In genomic region chr20:60395993-60396392, GRCh38 we compare ENCODE assay signal across 14 cellular contexts.
A peak's percentile ranks its signal among the peaks of the same experiment; 100 is the strongest.
DNase-seq lines count a peak whose midpoint lies in the region; TF ChIP-seq lines count a peak whose summit lies in the region.
"Had no signal": no experiment of that assay in that cellular context is flagged by ENCODE, and none has a peak within 500 bp of the region (broad histone marks: within the 10 kb centered on the region; RNA-seq: fewer than 3 reads in every experiment).

No MANE protein-coding gene starts in this region.

- H3K36me3 Mint-ChIP-seq in activated T-cell treated with anti-CD3 and anti-CD28 coated beads, Interleukin-2, amount 50 U/mL, for 24 hours (ENCODE audit: low read depth), result no peaks in the 10 kb centered on the region
- H3K36me3 Mint-ChIP-seq in chondrocyte (ENCODE audit: low read depth), result no peaks in the 10 kb centered on the region

- H3K4me1 Mint-ChIP-seq in activated T-cell treated with anti-CD3 and anti-CD28 coated beads, Interleukin-2, amount 50 U/mL, for 24 hours (ENCODE audit: low read depth), result no peaks in the 10 kb centered on the region
- H3K4me1 Mint-ChIP-seq in chondrocyte (ENCODE audit: low read depth), result no peaks in the 10 kb centered on the region

- no peaks in the 10 kb centered on the region for H3K27me3 ChIP-seq in SJCRH30

- TF ChIP-seq CTCF in chondrocyte (IDR thresholded peaks at IDR 0.05), result no peak

- H3K36me3 ChIP-seq in SJCRH30, result no peaks in the 10 kb centered on the region

- H3K9me3 ChIP-seq in SJCRH30 (replicated peaks), result peaks cover 4% of the 10 kb centered on the region

- peak; percentile 43 for DNase-seq in NCI-H2196 (lab: John Stamatoyannopoulos, UW; ENCODE audit: unreplicated experiment)
- no peak for DNase-seq in NCI-H2196 treated with DMSO at 0.1 percent for 48 hours (lab: John Stamatoyannopoulos, UW; ENCODE audit: unreplicated experiment)
- DNase-seq in NCI-H1092 treated with DMSO at 0.1 percent for 48 hours (lab: John Stamatoyannopoulos, UW), result peak; percentile 89
- peak; percentile 75 for DNase-seq in NCI-H69 (lab: John Stamatoyannopoulos, UW)
- DNase-seq in SJCRH30, result peak; percentile 98 to 99
- DNase-seq in stimulated activated CD4-positive, alpha-beta T cell treated with anti-CD3 and anti-CD28 coated beads, Interleukin-12 subunit alpha, Interleukin-12 subunit beta, amount 100 ng/mL, for 4 hours, result no peak
- DNase-seq in activated T-cell treated with anti-CD3 and anti-CD28 coated beads, Interleukin-2, amount 50 U/mL, for 24 hours, result no peak
- DNase-seq in chondrocyte (ENCODE audit: low spot score), result no peak
- DNase-seq: AML-193; CD4-positive, alpha-beta T cell; KBM-7; NCI-H1048; NCI-H2081 treated with DMSO at 0.1 percent for 48 hours; RPMI8226 had no signal

- H3K4me3 Mint-ChIP-seq in activated T-cell treated with anti-CD3 and anti-CD28 coated beads, Interleukin-2, amount 50 U/mL, for 24 hours, result no peak overlapping the region
- H3K4me3 Mint-ChIP-seq in chondrocyte (ENCODE audit: unreplicated experiment), result no peak overlapping the region
- H3K4me3 Mint-ChIP-seq: CD4-positive, alpha-beta T cell had no signal

- peaks cover 13% of the 10 kb centered on the region for H3K4me1 ChIP-seq in SJCRH30

- peak overlapping the region; percentile 34 for H3K27ac ChIP-seq in SJCRH30

- H3K27me3 Mint-ChIP-seq in activated T-cell treated with anti-CD3 and anti-CD28 coated beads, Interleukin-2, amount 50 U/mL, for 24 hours, result no peaks in the 10 kb centered on the region
- H3K27me3 Mint-ChIP-seq in chondrocyte (ENCODE audit: low read depth), result peaks cover 7% of the 10 kb centered on the region
- H3K27me3 Mint-ChIP-seq: CD4-positive, alpha-beta T cell had no signal

- H3K4me3 ChIP-seq in SJCRH30, result no peak overlapping the region

- H3K27ac Mint-ChIP-seq in activated T-cell treated with anti-CD3 and anti-CD28 coated beads, Interleukin-2, amount 50 U/mL, for 24 hours, result no peak overlapping the region
- no peak overlapping the region for H3K27ac Mint-ChIP-seq in chondrocyte (ENCODE audit: unreplicated experiment)
- H3K27ac Mint-ChIP-seq: CD4-positive, alpha-beta T cell had no signal

- peaks cover 12% of the 10 kb centered on the region for H3K9me3 Mint-ChIP-seq in activated T-cell treated with anti-CD3 and anti-CD28 coated beads, Interleukin-2, amount 50 U/mL, for 24 hours
- peaks cover 15% of the 10 kb centered on the region for H3K9me3 Mint-ChIP-seq in chondrocyte (ENCODE audit: low read depth)

Comparison
In these comparisons a context has a peak if more than half of its experiments do, and no peak if none do; other contexts are left out.
1. DNase-seq: peak in NCI-H2196 (single experiment), NCI-H1092 treated with DMSO at 0.1 percent for 48 hours (single experiment), NCI-H69 (single experiment) and SJCRH30 (2 of 2); none in NCI-H2196 treated with DMSO at 0.1 percent for 48 hours (single experiment), stimulated activated CD4-positive, alpha-beta T cell treated with anti-CD3 and anti-CD28 coated beads, Interleukin-12 subunit alpha, Interleukin-12 subunit beta, amount 100 ng/mL, for 4 hours (single experiment), activated T-cell treated with anti-CD3 and anti-CD28 coated beads, Interleukin-2, amount 50 U/mL, for 24 hours (single experiment) and chondrocyte (single experiment).